In the genomic region with DNA sequence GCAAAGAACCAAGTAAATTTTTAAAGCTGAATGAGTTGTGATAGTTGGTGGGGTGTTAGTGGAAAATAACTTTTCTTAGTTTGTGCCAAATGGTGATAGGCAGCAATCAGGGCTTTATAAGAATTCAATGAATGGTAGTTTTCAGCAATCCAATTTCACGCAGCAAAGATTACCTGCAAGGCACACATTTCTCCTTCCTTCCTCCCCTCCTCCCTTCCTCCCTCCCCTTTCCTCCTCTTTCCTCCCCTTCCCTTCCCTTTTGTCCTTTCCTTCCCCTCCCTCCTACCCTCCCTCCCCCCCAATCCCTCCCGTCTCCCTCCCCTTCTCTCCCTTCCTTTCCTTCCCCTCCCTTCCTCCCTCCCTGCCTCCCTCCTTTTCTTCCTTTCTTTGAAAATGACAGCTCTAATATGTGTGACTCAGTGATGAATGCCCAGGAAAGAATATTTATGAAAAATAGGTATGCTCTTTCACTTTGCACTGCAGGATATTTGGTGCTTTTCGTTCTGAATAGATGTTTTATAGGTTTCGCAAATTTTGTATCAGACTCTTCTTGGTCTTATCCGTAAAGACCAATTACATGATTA, we compare ENCODE assay signal across 27 cellular contexts.
"Had no signal": no experiment of that assay in that cellular context is flagged by ENCODE, and none has a peak within 500 bp of the region (broad histone marks: within the 10 kb centered on the region; RNA-seq: fewer than 3 reads in every experiment).

No MANE protein-coding gene starts in this region.

- H3K4me3 ChIP-seq: gastrocnemius medialis, left ventricle myocardium inferior, lower lobe of right lung, mucosa of descending colon, neural progenitor cell, smooth muscle cell, suprapubic skin, transverse colon, upper lobe of right lung, uterus had no signal

- H3K27me3 Mint-ChIP-seq: naive B cell; progenitor cell of endocrine pancreas; stimulated activated naive CD8-positive, alpha-beta T cell treated with anti-CD3 and anti-CD28 coated beads, Interleukin-15, amount 100 ng/mL, for 72 hours had no signal

- H3K27ac ChIP-seq: gastrocnemius medialis, left ventricle myocardium inferior, lower lobe of right lung, neural progenitor cell, parathyroid adenoma, suprapubic skin, transverse colon, upper lobe of right lung, uterus had no signal

- DNase-seq: effector CD8-positive, alpha-beta T cell; endodermal cell; foreskin fibroblast; gastrocnemius medialis; head of caudate nucleus; left cardiac atrium; left ventricle myocardium inferior; lower lobe of right lung; mucosa of descending colon; naive B cell; stimulated activated CD4-positive, alpha-beta T cell treated with anti-CD3 and anti-CD28 coated beads, Interleukin-12 subunit alpha, Interleukin-12 subunit beta, amount 100 ng/mL, for 4 hours; stimulated activated CD4-positive, alpha-beta T cell treated with anti-CD3 and anti-CD28 coated beads, Interleukin-1b, Interleukin-23, amount 100 ng/mL, for 48 hours; stimulated activated CD4-positive, alpha-beta T cell treated with anti-CD3 and anti-CD28 coated beads, Interleukin-4, amount 100 ng/mL, for 1 hour; stimulated activated CD8-positive, alpha-beta memory T cell treated with anti-CD3 and anti-CD28 coated beads, Interleukin-4, amount 100 ng/mL, for 48 hours; stimulated activated naive CD4-positive, alpha-beta T cell; stimulated activated naive CD8-positive, alpha-beta T cell treated with anti-CD3 and anti-CD28 coated beads, Interleukin-15, amount 100 ng/mL, for 72 hours; transverse colon; upper lobe of right lung; uterus had no signal

- H3K4me3 Mint-ChIP-seq: endodermal cell; naive B cell; natural killer cell treated with Interleukin-12 subunit alpha and Interleukin-12 subunit beta and Interleukin-15 and Interleukin-18, amount 100 ng/mL, for 72 hours; neural progenitor cell; stimulated activated naive CD8-positive, alpha-beta T cell treated with anti-CD3 and anti-CD28 coated beads, Interleukin-15, amount 100 ng/mL, for 72 hours had no signal

- H3K4me2 ChIP-seq: neural progenitor cell, smooth muscle cell had no signal

- ATAC-seq: esophagus mucosa; gastrocnemius medialis; left cardiac atrium; lower lobe of right lung; mucosa of descending colon; natural killer cell treated with Interleukin-12 subunit alpha and Interleukin-12 subunit beta and Interleukin-15 and Interleukin-18, amount 100 ng/mL, for 72 hours; sciatic nerve; stimulated activated naive CD8-positive, alpha-beta T cell treated with anti-CD3 and anti-CD28 coated beads, Interleukin-15, amount 100 ng/mL, for 72 hours; upper lobe of right lung had no signal

- H3K27ac Mint-ChIP-seq: endodermal cell; naive B cell; natural killer cell treated with Interleukin-12 subunit alpha and Interleukin-12 subunit beta and Interleukin-15 and Interleukin-18, amount 100 ng/mL, for 72 hours; neural progenitor cell; progenitor cell of endocrine pancreas; stimulated activated naive CD8-positive, alpha-beta T cell treated with anti-CD3 and anti-CD28 coated beads, Interleukin-15, amount 100 ng/mL, for 72 hours had no signal

- H3K4me1 Mint-ChIP-seq: naive B cell; stimulated activated naive CD8-positive, alpha-beta T cell treated with anti-CD3 and anti-CD28 coated beads, Interleukin-15, amount 100 ng/mL, for 72 hours had no signal

- H3K9me3 ChIP-seq: gastrocnemius medialis, left ventricle myocardium inferior, lower lobe of right lung, mucosa of descending colon, suprapubic skin, transverse colon, upper lobe of right lung, uterus had no signal

- H3K9me3 Mint-ChIP-seq: endodermal cell; neural progenitor cell; stimulated activated naive CD8-positive, alpha-beta T cell treated with anti-CD3 and anti-CD28 coated beads, Interleukin-15, amount 100 ng/mL, for 72 hours had no signal

- H2AFZ ChIP-seq: neural progenitor cell, parathyroid adenoma had no signal

- H3K79me2 ChIP-seq: parathyroid adenoma had no signal

- H3K36me3 ChIP-seq: gastrocnemius medialis, left ventricle myocardium inferior, lower lobe of right lung, neural progenitor cell, suprapubic skin, transverse colon, upper lobe of right lung, uterus had no signal

- H3K27me3 ChIP-seq: gastrocnemius medialis, neural progenitor cell, suprapubic skin, transverse colon, upper lobe of right lung, uterus had no signal

- H3K36me3 Mint-ChIP-seq: naive B cell; natural killer cell treated with Interleukin-12 subunit alpha and Interleukin-12 subunit beta and Interleukin-15 and Interleukin-18, amount 100 ng/mL, for 72 hours; neural progenitor cell had no signal

- H3K4me1 ChIP-seq: gastrocnemius medialis, left ventricle myocardium inferior, lower lobe of right lung, parathyroid adenoma, suprapubic skin, transverse colon, upper lobe of right lung, uterus had no signal
